In the genomic region with DNA sequence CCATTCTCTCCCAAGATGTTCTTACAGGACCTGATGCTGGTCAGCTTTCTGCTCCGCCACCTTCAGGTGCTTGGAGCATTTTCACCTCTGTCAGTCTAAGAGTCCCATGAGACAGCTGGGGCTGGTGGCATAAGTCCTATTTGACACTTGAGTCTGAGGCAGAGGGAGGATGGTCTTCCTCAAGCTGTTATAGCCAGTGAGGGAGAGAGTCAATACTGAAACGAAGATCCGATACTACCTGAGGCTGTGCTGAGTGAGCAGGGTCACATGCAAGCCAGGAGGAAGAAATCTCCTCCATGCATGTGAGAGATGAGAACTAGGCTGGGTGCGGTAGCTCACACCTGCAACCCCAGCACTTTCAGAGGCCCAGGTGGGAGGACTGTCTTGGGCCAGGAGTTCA, we compare ENCODE assay signal across 29 cellular contexts. TPM values are rescaled to one million over a fixed set of nuclear protein-coding genes. Genes with fewer than 3 reads are reported as not detected.
"Had no signal": no experiment of that assay in that cellular context is flagged by ENCODE, and none has a peak within 500 bp of the region (broad histone marks: within the 10 kb centered on the region; RNA-seq: fewer than 3 reads in every experiment).

No MANE protein-coding gene starts in this region.

- H3K27me3 ChIP-seq: colonic mucosa, pancreas, sigmoid colon, upper lobe of left lung, vagina had no signal

- FAIRE-seq: frontal cortex, pancreas, small intestine had no signal

- H3K9me3 ChIP-seq: colonic mucosa, lower lobe of right lung, pancreas, prostate gland, sigmoid colon, upper lobe of left lung, vagina had no signal

- H3K27ac ChIP-seq: colonic mucosa, lower lobe of right lung, pancreas, prostate gland, sigmoid colon, upper lobe of left lung, vagina had no signal

- DNase-seq: activated CD4-positive, alpha-beta T cell treated with anti-CD3 and anti-CD28 coated beads for 36 hours; activated CD4-positive, CD25-positive, alpha-beta regulatory T cell; activated gamma-delta T cell; activated naive CD4-positive, alpha-beta T cell treated with anti-CD3 and anti-CD28 coated beads, Interleukin-2, amount 50 U/mL, for 16 hours; activated T-cell treated with anti-CD3 and anti-CD28 coated beads, Interleukin-2, amount 50 U/mL, for 1 hour; cerebellar nuclear complex; colonic mucosa; effector CD8-positive, alpha-beta T cell; kidney glomerular epithelial cell; lower lobe of right lung; mesenchymal stem cell; pancreas; retina; sigmoid colon; small intestine; stimulated activated CD4-positive, alpha-beta T cell treated with anti-CD3 and anti-CD28 coated beads, Interleukin-4, amount 100 ng/mL, for 24 hours; stimulated activated naive CD8-positive, alpha-beta T cell treated with anti-CD3 and anti-CD28 coated beads, Interleukin-15, amount 100 ng/mL, for 72 hours; substantia nigra; T-helper 1 cell had no signal

- H3K36me3 ChIP-seq: colonic mucosa had no signal

- H3K4me3 Mint-ChIP-seq: activated CD4-positive, alpha-beta T cell treated with anti-CD3 and anti-CD28 coated beads for 36 hours; activated T-helper 1 cell treated with anti-CD3 and anti-CD28 coated beads, Interleukin-12 subunit alpha, Interleukin-12 subunit beta, Interleukin-2, Interleukin-4 antibody, amounts not matched to agents 30 ng/mL and 10 ng/mL and 1 ng/mL, durations not matched to agents 14 hours and 24 hours and 36 hours; nephron; stimulated activated memory B cell treated with anti-CD40 and anti-IgM and Interleukin-4, amounts not matched to agents 10 μg/mL and 1 μg/mL and 100 μg/mL, for 72 hours; stimulated activated naive CD8-positive, alpha-beta T cell treated with anti-CD3 and anti-CD28 coated beads, Interleukin-15, amount 100 ng/mL, for 72 hours; T-helper 2 cell treated with Interferon-gamma antibody and Interleukin-4, amounts not matched to agents 5 μg/mL and 100 μg/mL, for 36 hours had no signal

- H3K9me3 Mint-ChIP-seq: activated T-helper 1 cell treated with anti-CD3 and anti-CD28 coated beads, Interleukin-12 subunit alpha, Interleukin-12 subunit beta, Interleukin-2, Interleukin-4 antibody, amounts not matched to agents 30 ng/mL and 10 ng/mL and 1 ng/mL, durations not matched to agents 14 hours and 24 hours and 36 hours; nephron; stimulated activated memory B cell treated with anti-CD40 and anti-IgM and Interleukin-4, amounts not matched to agents 10 μg/mL and 1 μg/mL and 100 μg/mL, for 72 hours; stimulated activated naive CD8-positive, alpha-beta T cell treated with anti-CD3 and anti-CD28 coated beads, Interleukin-15, amount 100 ng/mL, for 72 hours; T-helper 2 cell treated with Interferon-gamma antibody and Interleukin-4, amounts not matched to agents 5 μg/mL and 100 μg/mL, for 36 hours had no signal

- H3K4me3 ChIP-seq: colonic mucosa, lower lobe of right lung, pancreas, prostate gland, sigmoid colon, upper lobe of left lung, vagina had no signal

- ATAC-seq: activated CD4-positive, alpha-beta T cell treated with anti-CD3 and anti-CD28 coated beads for 36 hours; left lobe of liver; lower lobe of right lung; pancreas; stimulated activated memory B cell treated with anti-CD40 and anti-IgM and Interleukin-4, amounts not matched to agents 10 μg/mL and 1 μg/mL and 100 μg/mL, for 72 hours; stimulated activated naive CD8-positive, alpha-beta T cell treated with anti-CD3 and anti-CD28 coated beads, Interleukin-15, amount 100 ng/mL, for 72 hours had no signal

- H3K27me3 Mint-ChIP-seq: activated CD4-positive, alpha-beta T cell treated with anti-CD3 and anti-CD28 coated beads for 36 hours; stimulated activated memory B cell treated with anti-CD40 and anti-IgM and Interleukin-4, amounts not matched to agents 10 μg/mL and 1 μg/mL and 100 μg/mL, for 72 hours; stimulated activated naive CD8-positive, alpha-beta T cell treated with anti-CD3 and anti-CD28 coated beads, Interleukin-15, amount 100 ng/mL, for 72 hours had no signal

- H3K27ac Mint-ChIP-seq: activated CD4-positive, alpha-beta T cell treated with anti-CD3 and anti-CD28 coated beads for 36 hours; activated T-helper 1 cell treated with anti-CD3 and anti-CD28 coated beads, Interleukin-12 subunit alpha, Interleukin-12 subunit beta, Interleukin-2, Interleukin-4 antibody, amounts not matched to agents 30 ng/mL and 10 ng/mL and 1 ng/mL, durations not matched to agents 14 hours and 24 hours and 36 hours; nephron; stimulated activated memory B cell treated with anti-CD40 and anti-IgM and Interleukin-4, amounts not matched to agents 10 μg/mL and 1 μg/mL and 100 μg/mL, for 72 hours; T-helper 2 cell treated with Interferon-gamma antibody and Interleukin-4, amounts not matched to agents 5 μg/mL and 100 μg/mL, for 36 hours had no signal

RNA-seq across cellular contexts. Expression of gene CDCA5, which starts 5.8 kb away (rescaled TPM):
- total RNA-seq: mononuclear cell had no signal
